Comparison of ENCODE assay signal across 8 cellular contexts in genomic region chrX:47854474-47854873, GRCh38. TPM values are rescaled to one million over a fixed set of nuclear protein-coding genes. Genes with fewer than 3 reads are reported as not detected.
DNase-seq lines count a peak whose midpoint lies in the region; ATAC-seq and TF ChIP-seq lines count a peak whose summit lies in the region.

No MANE protein-coding gene starts in this region.

- H3K4me1 Mint-ChIP-seq in activated CD4-positive, alpha-beta memory T cell treated with anti-CD3 and anti-CD28 coated beads, Interleukin-2, amount 10 ng/mL, durations not matched to agents 7 days and 5 days, result no peaks in the 10 kb centered on the region
- H3K4me1 Mint-ChIP-seq in stimulated activated effector memory CD8-positive, alpha-beta T cell treated with anti-CD3 and anti-CD28 coated beads, Interleukin-12 subunit alpha, Interleukin-12 subunit beta, amount 100 ng/mL, for 72 hours, result no peaks in the 10 kb centered on the region

- H3K9me3 ChIP-seq in HEK293 (ENCODE audit: control insufficient read depth, insufficient read depth, low read depth, low read length), result no peaks in the 10 kb centered on the region

- POLR2A ChIA-PET in HEK293 (lab: Yijun Ruan, JAX), result no interaction called here
- POLR2A ChIA-PET in activated CD4-positive, alpha-beta memory T cell treated with anti-CD3 and anti-CD28 coated beads, Interleukin-2, amount 10 ng/mL, durations not matched to agents 7 days and 5 days (lab: Charles Lee), result no interaction called here

- no peaks in the 10 kb centered on the region for H3K9me3 Mint-ChIP-seq in activated CD4-positive, alpha-beta memory T cell treated with anti-CD3 and anti-CD28 coated beads, Interleukin-2, amount 10 ng/mL, durations not matched to agents 7 days and 5 days
- no peaks in the 10 kb centered on the region for H3K9me3 Mint-ChIP-seq in stimulated activated effector memory CD8-positive, alpha-beta T cell treated with anti-CD3 and anti-CD28 coated beads, Interleukin-12 subunit alpha, Interleukin-12 subunit beta, amount 100 ng/mL, for 72 hours

- peaks cover 11% of the 10 kb centered on the region for H3K36me3 Mint-ChIP-seq in activated CD4-positive, alpha-beta memory T cell treated with anti-CD3 and anti-CD28 coated beads, Interleukin-2, amount 10 ng/mL, durations not matched to agents 7 days and 5 days (ENCODE audit: low read depth)
- H3K36me3 Mint-ChIP-seq in stimulated activated effector memory CD8-positive, alpha-beta T cell treated with anti-CD3 and anti-CD28 coated beads, Interleukin-12 subunit alpha, Interleukin-12 subunit beta, amount 100 ng/mL, for 72 hours, result peaks cover 58% of the 10 kb centered on the region

- no peaks in the 10 kb centered on the region for H3K27me3 Mint-ChIP-seq in activated CD4-positive, alpha-beta memory T cell treated with anti-CD3 and anti-CD28 coated beads, Interleukin-2, amount 10 ng/mL, durations not matched to agents 7 days and 5 days

- no peak overlapping the region for H3K4me3 Mint-ChIP-seq in activated CD4-positive, alpha-beta memory T cell treated with anti-CD3 and anti-CD28 coated beads, Interleukin-2, amount 10 ng/mL, durations not matched to agents 7 days and 5 days
- H3K4me3 Mint-ChIP-seq in stimulated activated effector memory CD8-positive, alpha-beta T cell treated with anti-CD3 and anti-CD28 coated beads, Interleukin-12 subunit alpha, Interleukin-12 subunit beta, amount 100 ng/mL, for 72 hours, result no peak overlapping the region

- no peak overlapping the region for H3K27ac Mint-ChIP-seq in activated CD4-positive, alpha-beta memory T cell treated with anti-CD3 and anti-CD28 coated beads, Interleukin-2, amount 10 ng/mL, durations not matched to agents 7 days and 5 days
- peak overlapping the region; percentile 33 for H3K27ac Mint-ChIP-seq in stimulated activated effector memory CD8-positive, alpha-beta T cell treated with anti-CD3 and anti-CD28 coated beads, Interleukin-12 subunit alpha, Interleukin-12 subunit beta, amount 100 ng/mL, for 72 hours

- H3K4me3 ChIP-seq in AG10803 (ENCODE audit: low read length) (no peak overlapping the region), HEK293 (ENCODE audit: low read depth, low read length) (no peak overlapping the region)

- no peaks in the 10 kb centered on the region for H3K4me1 ChIP-seq in HEK293 (ENCODE audit: control insufficient read depth, insufficient read depth, low read length)

- DNase-seq in AG10803 (ENCODE audit: low read depth) (peak; percentile 10), left cardiac atrium (peak; percentile 34), NCI-H187 (lab: John Stamatoyannopoulos, UW) (no peak), NK-92 (lab: John Stamatoyannopoulos, UW; ENCODE audit: unreplicated experiment) (no peak)
- DNase-seq in activated CD4-positive, alpha-beta memory T cell treated with anti-CD3 and anti-CD28 coated beads, Interleukin-2, amount 10 ng/mL, durations not matched to agents 7 days and 5 days, result peak; percentile 16
- no peak for DNase-seq in stimulated activated effector memory CD8-positive, alpha-beta T cell treated with anti-CD3 and anti-CD28 coated beads, Interleukin-12 subunit alpha, Interleukin-12 subunit beta, amount 100 ng/mL, for 72 hours (ENCODE audit: low spot score in 2 of 2)

- CTCF ChIA-PET in HEK293 (lab: Yijun Ruan, JAX), result interaction anchor here (0.7 to 1.4 kb wide), 8 partner anchors 8 to 175 kb away, joined by 3 to 6 read pairs (median 4); no protein-coding TSS in a partner anchor
- CTCF ChIA-PET in activated CD4-positive, alpha-beta memory T cell treated with anti-CD3 and anti-CD28 coated beads, Interleukin-2, amount 10 ng/mL, durations not matched to agents 7 days and 5 days (lab: Charles Lee), result interaction anchor here (1.6 kb wide), 1 partner anchor 172 kb away, joined by 14 read pairs; no protein-coding TSS in a partner anchor

- no peak overlapping the region for H3K27ac ChIP-seq in HEK293 (ENCODE audit: extremely low read depth, low read depth, low read length)

- TF ChIP-seq CTCF in AG10803 (conservative IDR thresholded peaks at IDR 0.05; ENCODE audit: low read length), result peak; percentile 38
- TF ChIP-seq CTCF in HEK293 (tag by site-specific recombination; IDR thresholded peaks at IDR 0.05), result no peak

- peaks cover 0 to 23% of the 10 kb centered on the region in 2 experiments; a peak in 1 of 3 replicates for H3K36me3 ChIP-seq in HEK293 (ENCODE audit: control insufficient read depth in 2 of 2, insufficient read depth in 1 of 2, low read length in 2 of 2)

- intact Hi-C loops in left cardiac atrium (cut with DNase I), result loop anchor here (5.0 to 10.0 kb wide), 2 partner anchors 170 to 173 kb away; no protein-coding TSS in a partner anchor

- ATAC-seq in left cardiac atrium (peak in 1 of 2 donors; percentile 67), GM18520 (IDR thresholded peaks at IDR 0.05; ENCODE audit: unreplicated experiment) (no peak)
- no peak for ATAC-seq in stimulated activated effector memory CD8-positive, alpha-beta T cell treated with anti-CD3 and anti-CD28 coated beads, Interleukin-12 subunit alpha, Interleukin-12 subunit beta, amount 100 ng/mL, for 72 hours

TF ChIP-seq in HEK293, 187 proteins besides CTCF, POLR2A, EP300 and RAD21:
- TF ChIP-seq GFI1B (tag by site-specific recombination; IDR thresholded peaks at IDR 0.05) (no peak), ZNF202 (tag by site-specific recombination; IDR thresholded peaks at IDR 0.05; ENCODE audit: borderline replicate concordance) (no peak), ZNF654 (tag by site-specific recombination; IDR thresholded peaks at IDR 0.05; ENCODE audit: low read depth) (peak; percentile 19), ZNF561 (tag by site-specific recombination; IDR thresholded peaks at IDR 0.05; ENCODE audit: borderline replicate concordance) (no peak), SCRT1 (tag by site-specific recombination; IDR thresholded peaks at IDR 0.05; ENCODE audit: borderline replicate concordance) (no peak)

RNA-seq across cellular contexts. Expression of gene ZNF81, which starts 17.8 kb away (rescaled TPM):
- 1 to 10 TPM; 6.4 to 8.0 TPM for total RNA-seq in activated CD4-positive, alpha-beta memory T cell treated with anti-CD3 and anti-CD28 coated beads, Interleukin-2, amount 10 ng/mL, durations not matched to agents 7 days and 5 days
- total RNA-seq in left cardiac atrium, result 1 to 10 TPM; 7.0 to 7.6 TPM

Comparison
In these comparisons a context has a peak if more than half of its experiments do, and no peak if none do; other contexts are left out.
1. DNase-seq: peak in AG10803 (single experiment), activated CD4-positive, alpha-beta memory T cell treated with anti-CD3 and anti-CD28 coated beads, Interleukin-2, amount 10 ng/mL, durations not matched to agents 7 days and 5 days (single experiment) and left cardiac atrium (single experiment); none in stimulated activated effector memory CD8-positive, alpha-beta T cell treated with anti-CD3 and anti-CD28 coated beads, Interleukin-12 subunit alpha, Interleukin-12 subunit beta, amount 100 ng/mL, for 72 hours (0 of 2), NCI-H187 (0 of 2) and NK-92 (single experiment).